8 cellular contexts compared by ENCODE assay signal in genomic region chr14:67819563-67820411, GRCh38. TPM values are rescaled to one million over a fixed set of nuclear protein-coding genes. Genes with fewer than 3 reads are reported as not detected.
A peak's percentile ranks its signal among the peaks of the same experiment; 100 is the strongest.
DNase-seq lines count a peak whose midpoint lies in the region; ATAC-seq lines count a peak whose summit lies in the region.

TSS of gene RAD51B (plus strand) at chr14:67819779.

- H3K9me3 Mint-ChIP-seq in CD4-positive, alpha-beta memory T cell, result no peaks in the 10 kb centered on the region
- no peaks in the 10 kb centered on the region for H3K9me3 Mint-ChIP-seq in memory B cell

- peak; percentile 86 to 89 (median 86) for DNase-seq in CD4-positive, alpha-beta memory T cell
- DNase-seq in HT-29 (ENCODE audit: low spot score) (peak; percentile 82), NOMO-1 treated with DMSO at 0.1 percent for 48 hours (lab: John Stamatoyannopoulos, UW; ENCODE audit: unreplicated experiment) (peak; percentile 70), memory B cell (ENCODE audit: low spot score in 2 of 2) (peak; percentile 78 to 83)
- peak; percentile 80 for DNase-seq in stimulated activated CD8-positive, alpha-beta memory T cell treated with anti-CD3 and anti-CD28 coated beads, Interleukin-12 subunit alpha, Interleukin-12 subunit beta, amount 100 ng/mL, for 1 hour (ENCODE audit: low read depth)

- H3K4me3 ChIP-seq in CD4-positive, alpha-beta memory T cell (ENCODE audit: low read length in 2 of 2), result peak within 1 kb of the TSS; percentile 98 to 99
- peak within 1 kb of the TSS; percentile 87 for H3K4me3 ChIP-seq in endocrine pancreas (ENCODE audit: control insufficient read depth, insufficient read depth, low read length)

- peaks cover 31% of the 10 kb centered on the region for H3K4me1 ChIP-seq in CD4-positive, alpha-beta memory T cell (ENCODE audit: insufficient read depth, low read length)
- peaks cover 9% of the 10 kb centered on the region for H3K4me1 ChIP-seq in endocrine pancreas (ENCODE audit: control insufficient read depth, insufficient read depth, low read length)

- peaks cover 31 to 50% (median 40%) of the 10 kb centered on the region in 4 donors for H3K4me1 Mint-ChIP-seq in CD4-positive, alpha-beta memory T cell
- H3K4me1 Mint-ChIP-seq in memory B cell, result peaks cover 18% of the 10 kb centered on the region

- peak within 1 kb of the TSS; percentile 73 for H3K9ac ChIP-seq in endocrine pancreas (ENCODE audit: control insufficient read depth, insufficient read depth, low read length)

- no peaks in the 10 kb centered on the region for H3K36me3 ChIP-seq in CD4-positive, alpha-beta memory T cell (ENCODE audit: insufficient read depth, low read length)
- H3K36me3 ChIP-seq in endocrine pancreas (ENCODE audit: control insufficient read depth, insufficient read depth, low read length), result no peaks in the 10 kb centered on the region

- peaks cover 0 to 25% of the 10 kb centered on the region in 2 donors for H3K36me3 Mint-ChIP-seq in CD4-positive, alpha-beta memory T cell
- H3K36me3 Mint-ChIP-seq in memory B cell, result no peaks in the 10 kb centered on the region

- H3K27me3 ChIP-seq in CD4-positive, alpha-beta memory T cell (ENCODE audit: insufficient read depth, low read length), result no peaks in the 10 kb centered on the region
- H3K27me3 ChIP-seq in endocrine pancreas (ENCODE audit: control insufficient read depth, insufficient read depth, low read length), result no peaks in the 10 kb centered on the region

- peak within 1 kb of the TSS; percentile 79 for H3K27ac ChIP-seq in CD4-positive, alpha-beta memory T cell (ENCODE audit: low read depth, low read length)

- H3K27ac Mint-ChIP-seq in CD4-positive, alpha-beta memory T cell, result peak within 1 kb of the TSS; percentile 95 to 99 (median 98)
- peak within 1 kb of the TSS; percentile 98 for H3K27ac Mint-ChIP-seq in memory B cell

- H3K4me3 Mint-ChIP-seq in CD4-positive, alpha-beta memory T cell, result peak within 1 kb of the TSS; percentile 94 to 100 (median 98)
- peak within 1 kb of the TSS; percentile 99 for H3K4me3 Mint-ChIP-seq in memory B cell

- H3K27me3 Mint-ChIP-seq in CD4-positive, alpha-beta memory T cell, result no peaks in the 10 kb centered on the region
- H3K27me3 Mint-ChIP-seq in memory B cell, result no peaks in the 10 kb centered on the region

- ATAC-seq in GM19467 (IDR thresholded peaks at IDR 0.05; ENCODE audit: unreplicated experiment) (peak; percentile 55), memory B cell (ENCODE audit: low read depth) (peak; percentile 65)

- no peaks in the 10 kb centered on the region for H3K9me3 ChIP-seq in CD4-positive, alpha-beta memory T cell (ENCODE audit: control insufficient read depth in 1 of 2, low read length in 2 of 2)
- no peaks in the 10 kb centered on the region for H3K9me3 ChIP-seq in endocrine pancreas (ENCODE audit: control insufficient read depth, low read length)

- CTCF ChIA-PET in CD4-positive, alpha-beta memory T cell (lab: Charles Lee; ENCODE audit: partially characterized antibody), result interaction anchor here (1.1 kb wide), 1 partner anchor 18 kb away, joined by 3 read pairs; no protein-coding TSS in a partner anchor
- CTCF ChIA-PET in activated CD8-positive, alpha-beta memory T cell treated with anti-CD3 and anti-CD28 coated beads for 36 hours (lab: Charles Lee), result no interaction called here

- intact Hi-C loops in CD4-positive, alpha-beta memory T cell (cut with micrococcal nuclease), result loop anchor here (1.0 to 5.0 kb wide), 5 partner anchors 145 to 1003 kb away; partner anchors contain the start of genes ARG2, EIF2S1, PIGH and VTI1B

- POLR2A ChIA-PET in CD4-positive, alpha-beta memory T cell (lab: Charles Lee; ENCODE audit: partially characterized antibody), result interaction anchor here (1.9 kb wide), 1 partner anchor 997 kb away, joined by 5 read pairs; no protein-coding TSS in a partner anchor
- POLR2A ChIA-PET in activated CD8-positive, alpha-beta memory T cell treated with anti-CD3 and anti-CD28 coated beads for 36 hours (lab: Charles Lee), result interaction anchor here (0.7 kb wide), 1 partner anchor 687 kb away, joined by 3 read pairs; no protein-coding TSS in a partner anchor

RNA-seq across cellular contexts. Expression of gene RAD51B, which starts in this region (rescaled TPM):
- 10 to 100 TPM; 27.1 to 35.6 TPM for total RNA-seq in CD4-positive, alpha-beta memory T cell
- 10 to 100 TPM; 22.0 to 35.7 TPM for polyA plus RNA-seq in CD4-positive, alpha-beta memory T cell
- 3.9 and 5.9 TPM in 2 replicates for total RNA-seq in HT-29 (2014; rRNA removed; shearing (Covaris generic))
- 10 to 100 TPM; 25.0 to 26.0 TPM for total RNA-seq in activated CD8-positive, alpha-beta memory T cell treated with anti-CD3 and anti-CD28 coated beads for 36 hours

Comparison
In these comparisons a context has a peak if more than half of its experiments do, and no peak if none do; other contexts are left out.
1. Peak in every context shown above with its lines: DNase-seq, ATAC-seq, H3K4me3 ChIP-seq and H3K27ac ChIP-seq.